2 cellular contexts compared by ENCODE assay signal in the genomic region with DNA sequence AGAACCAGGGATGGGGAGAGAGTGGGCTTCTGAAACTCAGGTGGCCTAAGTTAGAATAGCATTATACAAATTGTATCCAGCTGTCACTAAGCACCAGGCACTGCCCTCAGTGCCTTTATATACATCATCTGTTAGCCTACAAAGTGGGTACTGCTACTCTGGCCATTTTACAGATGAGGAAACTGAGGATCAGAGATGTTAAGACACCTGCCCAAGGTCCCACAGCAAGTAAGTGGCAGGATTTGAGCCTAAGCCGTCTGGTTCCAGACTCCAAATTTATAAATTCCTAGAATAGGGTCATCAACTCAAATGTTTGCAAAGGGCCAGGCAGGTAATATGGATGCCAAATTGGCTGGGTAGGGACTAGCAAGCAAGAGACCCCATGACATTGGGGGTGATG.
TF ChIP-seq lines count a peak whose summit lies in the region.

No MANE protein-coding gene starts in this region.

TF ChIP-seq in A549, 52 proteins besides CTCF, POLR2A, EP300 and RAD21:
- TF ChIP-seq CHD4 (IDR thresholded peaks at IDR 0.05; ENCODE audit: borderline replicate concordance) (peak; percentile 79; the same call in 1 of the 2 replicates), HDAC2 (IDR thresholded peaks at IDR 0.05) (peak; percentile 69; the same call in 1 of the 2 replicates), EHMT2 (IDR thresholded peaks at IDR 0.05; ENCODE audit: low read depth) (no peak), ZFP36 (IDR thresholded peaks at IDR 0.05; ENCODE audit: borderline replicate concordance, partially characterized antibody) (peak; percentile 24), KDM1A (IDR thresholded peaks at IDR 0.05; ENCODE audit: low read depth) (peak; percentile 88), CBX2 (IDR thresholded peaks at IDR 0.05; ENCODE audit: borderline replicate concordance, low read depth) (no peak), ZC3H11A (IDR thresholded peaks at IDR 0.05) (no peak), FOSL2 (IDR thresholded peaks at IDR 0.05) (no peak), FOSL2 (CRISPR knock-in tag; IDR thresholded peaks at IDR 0.05) (no peak)
TF ChIP-seq in A549: peak in this region for 4.

TF ChIP-seq in IMR-90, 13 proteins besides CTCF, POLR2A, EP300 and RAD21:
- TF ChIP-seq, protein P1, sequence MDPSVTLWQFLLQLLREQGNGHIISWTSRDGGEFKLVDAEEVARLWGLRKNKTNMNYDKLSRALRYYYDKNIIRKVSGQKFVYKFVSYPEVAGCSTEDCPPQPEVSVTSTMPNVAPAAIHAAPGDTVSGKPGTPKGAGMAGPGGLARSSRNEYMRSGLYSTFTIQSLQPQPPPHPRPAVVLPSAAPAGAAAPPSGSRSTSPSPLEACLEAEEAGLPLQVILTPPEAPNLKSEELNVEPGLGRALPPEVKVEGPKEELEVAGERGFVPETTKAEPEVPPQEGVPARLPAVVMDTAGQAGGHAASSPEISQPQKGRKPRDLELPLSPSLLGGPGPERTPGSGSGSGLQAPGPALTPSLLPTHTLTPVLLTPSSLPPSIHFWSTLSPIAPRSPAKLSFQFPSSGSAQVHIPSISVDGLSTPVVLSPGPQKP (IDR thresholded peaks at IDR 0.05; ENCODE audit: borderline replicate concordance, low read depth, low read length): no peak
- no peak for TF ChIP-seq NFE2L2 (IDR thresholded peaks at IDR 0.05; ENCODE audit: low read depth, low read length)
- no peak for TF ChIP-seq FOS (IDR thresholded peaks at IDR 0.05; ENCODE audit: low read depth, low read length)
- TF ChIP-seq MAZ (IDR thresholded peaks at IDR 0.05; ENCODE audit: borderline replicate concordance, low read depth, low read length): no peak
- no peak for TF ChIP-seq BHLHE40 (IDR thresholded peaks at IDR 0.05; ENCODE audit: low read depth, low read length)
- TF ChIP-seq RCOR1 (IDR thresholded peaks at IDR 0.05; ENCODE audit: insufficient replicate concordance, low read length): no peak
- no peak for TF ChIP-seq SMC3 (IDR thresholded peaks at IDR 0.05; ENCODE audit: low read depth, low read length)
- no peak for TF ChIP-seq CHD1 (IDR thresholded peaks at IDR 0.05; ENCODE audit: low read depth, low read length)
- TF ChIP-seq MXI1 (IDR thresholded peaks at IDR 0.05; ENCODE audit: borderline replicate concordance, low read depth, low read length): no peak
